In genomic region chr1:28778021-28778420, GRCh38 we compare ENCODE assay signal across 36 cellular contexts. TPM values are rescaled to one million over a fixed set of nuclear protein-coding genes. Genes with fewer than 3 reads are reported as not detected.
"Had no signal": no experiment of that assay in that cellular context is flagged by ENCODE, and none has a peak within 500 bp of the region (broad histone marks: within the 10 kb centered on the region; RNA-seq: fewer than 3 reads in every experiment).

No MANE protein-coding gene starts in this region.

- H3K4me3 Mint-ChIP-seq: activated CD4-positive, alpha-beta T cell treated with anti-CD3 and anti-CD28 coated beads for 36 hours; activated CD4-positive, alpha-beta T cell treated with anti-CD3 and anti-CD28 coated beads, Interleukin-2, amount 10 ng/mL, durations not matched to agents 7 days and 5 days; activated CD8-positive, alpha-beta T cell treated with anti-CD3 and anti-CD28 coated beads, Interleukin-2, amount 10 ng/mL, durations not matched to agents 7 days and 5 days; activated naive CD4-positive, alpha-beta T cell treated with anti-CD3 and anti-CD28 coated beads for 36 hours; activated T-cell treated with anti-CD3 and anti-CD28 coated beads, Interleukin-2, amount 50 U/mL, for 24 hours; central memory CD8-positive, alpha-beta T cell; T-helper 1 cell treated with Interleukin-12 subunit alpha and Interleukin-12 subunit beta and Interleukin-4 antibody, amounts not matched to agents 30 μg/mL and 1 μg/mL, for 36 hours; T-helper 2 cell treated with Interferon-gamma antibody and Interleukin-4, amounts not matched to agents 5 μg/mL and 100 μg/mL, for 36 hours had no signal

- DNase-seq: activated CD4-positive, alpha-beta T cell treated with anti-CD3 and anti-CD28 coated beads for 36 hours; activated CD4-positive, alpha-beta T cell treated with anti-CD3 and anti-CD28 coated beads, Interleukin-2, amount 10 ng/mL, durations not matched to agents 7 days and 5 days; activated CD4-positive, alpha-beta T cell treated with anti-CD3 and anti-CD28 coated beads, Interleukin-2, amount 50 U/mL, for 48 hours; activated CD8-positive, alpha-beta T cell treated with anti-CD3 and anti-CD28 coated beads, Interleukin-2, amount 10 ng/mL, durations not matched to agents 7 days and 5 days; activated gamma-delta T cell; activated naive CD4-positive, alpha-beta T cell treated with anti-CD3 and anti-CD28 coated beads for 36 hours; activated T-cell treated with anti-CD3 and anti-CD28 coated beads, Interleukin-2, amount 50 U/mL, for 24 hours; amniotic stem cell; Kasumi-1; KG1; MG63; NCI-H1048; NCI-H1105 treated with DMSO at 0.1 percent for 48 hours; NCI-H1436 treated with DMSO at 0.1 percent for 48 hours; NCI-H1694 treated with DMSO at 0.1 percent for 48 hours; NCI-H2029 treated with DMSO at 0.1 percent for 48 hours; NCI-H2107; NCI-H2171; NCI-H510A; NCI-H526; NCI-H748 treated with DMSO at 0.1 percent for 48 hours; NK-92 treated with Interleukin-12 subunit alpha and Interleukin-12 subunit beta, amount 100 ng/mL, for 24 hours; PC-3; SIG-M5 had no signal

- H3K27ac Mint-ChIP-seq: activated CD4-positive, alpha-beta T cell treated with anti-CD3 and anti-CD28 coated beads for 36 hours; activated CD4-positive, alpha-beta T cell treated with anti-CD3 and anti-CD28 coated beads, Interleukin-2, amount 10 ng/mL, durations not matched to agents 7 days and 5 days; activated CD8-positive, alpha-beta T cell treated with anti-CD3 and anti-CD28 coated beads, Interleukin-2, amount 10 ng/mL, durations not matched to agents 7 days and 5 days; activated naive CD4-positive, alpha-beta T cell treated with anti-CD3 and anti-CD28 coated beads for 36 hours; activated naive CD4-positive, alpha-beta T cell treated with anti-CD3 and anti-CD28 coated beads, Interleukin-2, amount 50 U/mL, for 72 hours; activated T-cell treated with anti-CD3 and anti-CD28 coated beads, Interleukin-2, amount 50 U/mL, for 24 hours; activated T-helper 2 cell treated with anti-CD3 and anti-CD28 coated beads, Interferon-gamma antibody, Interleukin-2, Interleukin-4, amounts not matched to agents 10 μg/mL and 5 μg/mL and 100 μg/mL, durations not matched to agents 14 hours and 24 hours and 36 hours; T-helper 1 cell treated with Interleukin-12 subunit alpha and Interleukin-12 subunit beta and Interleukin-4 antibody, amounts not matched to agents 30 μg/mL and 1 μg/mL, for 36 hours; T-helper 2 cell treated with Interferon-gamma antibody and Interleukin-4, amounts not matched to agents 5 μg/mL and 100 μg/mL, for 36 hours had no signal

- H3K36me3 Mint-ChIP-seq: activated naive CD4-positive, alpha-beta T cell treated with anti-CD3 and anti-CD28 coated beads, Interleukin-2, amount 50 U/mL, for 72 hours had no signal

- H3K27me3 ChIP-seq: cardiac muscle cell, MG63 had no signal

- H3K27ac ChIP-seq: cardiac muscle cell, RWPE1 had no signal

- H3K9me3 Mint-ChIP-seq: activated CD4-positive, alpha-beta T cell treated with anti-CD3 and anti-CD28 coated beads, Interleukin-2, amount 10 ng/mL, durations not matched to agents 7 days and 5 days; activated naive CD4-positive, alpha-beta T cell treated with anti-CD3 and anti-CD28 coated beads for 36 hours; activated naive CD4-positive, alpha-beta T cell treated with anti-CD3 and anti-CD28 coated beads, Interleukin-2, amount 50 U/mL, for 72 hours; activated T-cell treated with anti-CD3 and anti-CD28 coated beads, Interleukin-2, amount 50 U/mL, for 24 hours; activated T-helper 2 cell treated with anti-CD3 and anti-CD28 coated beads, Interferon-gamma antibody, Interleukin-2, Interleukin-4, amounts not matched to agents 10 μg/mL and 5 μg/mL and 100 μg/mL, durations not matched to agents 14 hours and 24 hours and 36 hours; central memory CD8-positive, alpha-beta T cell; T-helper 1 cell treated with Interleukin-12 subunit alpha and Interleukin-12 subunit beta and Interleukin-4 antibody, amounts not matched to agents 30 μg/mL and 1 μg/mL, for 36 hours; T-helper 2 cell treated with Interferon-gamma antibody and Interleukin-4, amounts not matched to agents 5 μg/mL and 100 μg/mL, for 36 hours had no signal

- FAIRE-seq: RCC 7860, TTC549 had no signal

- ATAC-seq: activated CD4-positive, alpha-beta T cell treated with anti-CD3 and anti-CD28 coated beads for 36 hours; activated CD4-positive, CD25-positive, alpha-beta regulatory T cell treated with anti-CD3 and anti-CD28 coated beads, Interleukin-2, amount 50 U/mL, for 24 hours; activated CD8-positive, alpha-beta T cell treated with anti-CD3 and anti-CD28 coated beads, Interleukin-2, amount 10 ng/mL, durations not matched to agents 7 days and 5 days; activated naive CD4-positive, alpha-beta T cell treated with anti-CD3 and anti-CD28 coated beads, Interleukin-2, amount 50 U/mL, for 72 hours; PC-3; Right ventricle myocardium inferior had no signal

- H3K27me3 Mint-ChIP-seq: activated CD4-positive, alpha-beta T cell treated with anti-CD3 and anti-CD28 coated beads for 36 hours; activated T-cell treated with anti-CD3 and anti-CD28 coated beads, Interleukin-2, amount 50 U/mL, for 24 hours; central memory CD8-positive, alpha-beta T cell had no signal

- H3K4me1 Mint-ChIP-seq: central memory CD8-positive, alpha-beta T cell had no signal

- H3K9me3 ChIP-seq: MG63 had no signal

- H3K4me3 ChIP-seq: cardiac muscle cell, MG63 had no signal

RNA-seq across cellular contexts. Expression of gene OPRD1, which starts 33.9 kb away (rescaled TPM):
- total RNA-seq: activated CD4-positive, alpha-beta T cell treated with anti-CD3 and anti-CD28 coated beads, Interleukin-2, amount 10 ng/mL, durations not matched to agents 7 days and 5 days; activated CD8-positive, alpha-beta T cell treated with anti-CD3 and anti-CD28 coated beads, Interleukin-2, amount 10 ng/mL, durations not matched to agents 7 days and 5 days; activated naive CD4-positive, alpha-beta T cell treated with anti-CD3 and anti-CD28 coated beads for 36 hours; activated T-helper 2 cell treated with anti-CD3 and anti-CD28 coated beads, Interferon-gamma antibody, Interleukin-2, Interleukin-4, amounts not matched to agents 10 μg/mL and 5 μg/mL and 100 μg/mL, durations not matched to agents 14 hours and 24 hours and 36 hours; aorta; PC-3; Right ventricle myocardium inferior had no signal
- polyA plus RNA-seq: aorta had no signal
